ENCODE assay signal across 16 cellular contexts in genomic region chrX:65536291-65536690, GRCh38. TPM values are rescaled to one million over a fixed set of nuclear protein-coding genes. Genes with fewer than 3 reads are reported as not detected.
DNase-seq lines count a peak whose midpoint lies in the region; ATAC-seq, FAIRE-seq and TF ChIP-seq lines count a peak whose summit lies in the region.
"Had no signal": no experiment of that assay in that cellular context is flagged by ENCODE, and none has a peak within 500 bp of the region (broad histone marks: within the 10 kb centered on the region; RNA-seq: fewer than 3 reads in every experiment).

No MANE protein-coding gene starts in this region.

- H3K4me1 Mint-ChIP-seq in T-cell, result peaks cover 21 to 24% (median 22%) of the 10 kb centered on the region in 3 donors

- no peaks in the 10 kb centered on the region for H3K36me3 Mint-ChIP-seq in T-cell

- H3K4me3 Mint-ChIP-seq in T-cell, result no peak overlapping the region
- H3K4me3 Mint-ChIP-seq: CD8-positive, alpha-beta T cell had no signal

- no peaks in the 10 kb centered on the region for H3K9me3 ChIP-seq in psoas muscle
- H3K9me3 ChIP-seq: BLaER1 had no signal

- DNase-seq in NCI-H2196 (lab: John Stamatoyannopoulos, UW; ENCODE audit: unreplicated experiment) (peak; percentile 34), NCI-H2196 treated with DMSO at 0.1 percent for 48 hours (lab: John Stamatoyannopoulos, UW; ENCODE audit: unreplicated experiment) (no peak), GM12891 (ENCODE audit: insufficient read length, low spot score) (no peak), NCI-H69 (lab: John Stamatoyannopoulos, UW) (peak; percentile 0), psoas muscle (peak in 1 of 2 donors; percentile 71), T-cell (no peak), D341Med (ENCODE audit: low spot score) (no peak)
- DNase-seq: CD8-positive, alpha-beta T cell; NCI-H1105; NCI-H1694; NCI-H226; NCI-H526 treated with DMSO at 0.1 percent for 48 hours had no signal

- ATAC-seq in psoas muscle (peak; percentile 24 to 67 (median 52)), T-cell (replicated peaks in 1 of 4) (no peak), HG03196 (IDR thresholded peaks at IDR 0.05; ENCODE audit: unreplicated experiment) (no peak)
- ATAC-seq: CD8-positive, alpha-beta T cell had no signal

- H3K4me1 ChIP-seq in psoas muscle, result no peaks in the 10 kb centered on the region

- no peak overlapping the region for H3K27ac Mint-ChIP-seq in T-cell

- TF ChIP-seq CTCF in psoas muscle (IDR thresholded peaks at IDR 0.05), result no peak

- WGBS in psoas muscle, 3 donors, result 35 to 71% (median 52%) methylated on average over 3 of the region's 3 CpGs

- peaks cover 0 to 25% of the 10 kb centered on the region in 2 donors for H3K27me3 Mint-ChIP-seq in T-cell

- peak overlapping the region; percentile 78 for H3K27ac ChIP-seq in psoas muscle
- H3K27ac ChIP-seq: BLaER1, KMS-11, SK-N-MC had no signal

- H3K36me3 ChIP-seq in psoas muscle (ENCODE audit: insufficient read depth in 1 of 2, low read depth in 1 of 2), result peaks cover 0 to 8% of the 10 kb centered on the region in 2 donors

- POLR2A ChIA-PET in T-cell (lab: Charles Lee), result no interaction called here

- no peak for TF ChIP-seq POLR2A in GM12891 (IDR thresholded peaks at IDR 0.05; ENCODE audit: low read depth, low read length)

- no peak overlapping the region for H3K4me3 ChIP-seq in psoas muscle
- H3K4me3 ChIP-seq: BLaER1, SK-N-MC had no signal

- peak; percentile 13 for FAIRE-seq in GM12891 (lab: Jason Lieb, UNC)

- intact Hi-C loops in psoas muscle (cut with DNase I), result no loop called here

- CTCF ChIA-PET in T-cell (lab: Charles Lee), result no interaction called here

- peaks cover 0 to 5% (median 0%) of the 10 kb centered on the region in 3 donors for H3K27me3 ChIP-seq in psoas muscle (ENCODE audit: insufficient read depth in 3 of 3, low read length in 2 of 3)

- no peaks in the 10 kb centered on the region for H3K9me3 Mint-ChIP-seq in T-cell
- H3K9me3 Mint-ChIP-seq: CD8-positive, alpha-beta T cell had no signal

TF ChIP-seq in GM12891, 5 proteins besides CTCF, POLR2A, EP300 and RAD21:
- TF ChIP-seq POLR2AphosphoS5 (IDR thresholded peaks at IDR 0.05; ENCODE audit: low read depth, low read length), result no peak
- TF ChIP-seq SPI1 (IDR thresholded peaks at IDR 0.05; ENCODE audit: low read depth, low read length), result no peak
- TF ChIP-seq PAX5 (IDR thresholded peaks at IDR 0.05; ENCODE audit: insufficient read depth, low read length, severe bottlenecking), result no peak
- no peak for TF ChIP-seq TAF1 (IDR thresholded peaks at IDR 0.05; ENCODE audit: low read depth, low read length)
- TF ChIP-seq POU2F2 (IDR thresholded peaks at IDR 0.05; ENCODE audit: low read depth, low read length), result no peak

RNA-seq across cellular contexts. Expression of gene LAS1L, which starts 1.7 kb away (rescaled TPM):
- polyA plus RNA-seq in GM12891 (2012; ENCODE audit: low read depth, missing spikeins), result 38.1 TPM
- 10 to 100 TPM; 13.0 to 15.7 (median 14.8) TPM for total RNA-seq in psoas muscle
- 10 to 100 TPM in 2 of 3 donors, 1 to 10 TPM in 1; 7.9 to 23.5 (median 11.8) TPM for polyA plus RNA-seq in psoas muscle
- total RNA-seq in T-cell, result 10 to 100 TPM; 41.9 to 50.2 (median 43.9) TPM

Comparison
In these comparisons a context has a peak if more than half of its experiments do, and no peak if none do; other contexts are left out.
1. DNase-seq: peak in NCI-H2196 (single experiment) and NCI-H69 (single experiment); none in NCI-H2196 treated with DMSO at 0.1 percent for 48 hours (single experiment), GM12891 (single experiment), T-cell (0 of 34) and D341Med (single experiment).
2. ATAC-seq: peak in psoas muscle (4 of 4); none in T-cell (0 of 4) and HG03196 (single experiment).